ENCODE assay signal across 1 cellular context in the genomic region with DNA sequence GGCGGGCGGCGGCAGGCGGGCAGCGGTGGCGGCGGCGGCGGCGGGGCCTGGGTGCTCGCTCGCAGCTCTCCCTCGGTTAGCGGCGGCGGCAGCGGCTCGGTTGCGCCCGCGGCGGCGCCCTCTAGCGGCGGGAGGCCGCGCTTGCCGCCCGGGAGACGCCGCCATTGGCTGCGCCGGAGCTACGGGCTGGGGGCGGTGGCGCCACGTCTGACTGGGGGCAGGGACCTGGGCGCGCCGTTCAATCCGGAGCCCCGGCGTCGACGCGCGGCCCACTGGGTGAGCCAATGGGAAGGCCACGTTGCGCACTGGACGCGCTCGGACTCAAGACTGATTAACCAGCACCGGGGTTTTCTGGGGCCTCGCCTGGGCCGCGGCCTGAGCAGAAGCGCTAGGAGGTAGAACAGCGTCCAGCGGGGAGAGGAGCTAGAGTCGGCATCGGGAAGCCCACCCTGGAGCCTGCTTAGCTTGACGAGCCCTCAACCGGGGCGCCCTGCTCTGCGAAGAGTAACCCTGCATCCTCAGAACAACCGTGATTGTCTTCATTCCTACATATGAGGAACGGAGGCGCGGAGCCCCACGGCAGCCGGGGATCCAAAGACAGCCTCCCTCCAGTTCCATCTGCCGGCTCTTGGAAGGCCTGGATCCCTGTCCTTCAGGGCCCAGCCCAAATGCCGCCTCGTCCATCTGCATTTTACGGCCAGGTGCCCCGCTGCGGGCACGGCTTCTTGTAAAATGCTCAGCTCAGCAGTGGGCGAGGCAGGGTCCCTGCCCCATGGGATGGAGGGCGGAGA.
TF ChIP-seq lines count a peak whose summit lies in the region.

A gene with protein sequence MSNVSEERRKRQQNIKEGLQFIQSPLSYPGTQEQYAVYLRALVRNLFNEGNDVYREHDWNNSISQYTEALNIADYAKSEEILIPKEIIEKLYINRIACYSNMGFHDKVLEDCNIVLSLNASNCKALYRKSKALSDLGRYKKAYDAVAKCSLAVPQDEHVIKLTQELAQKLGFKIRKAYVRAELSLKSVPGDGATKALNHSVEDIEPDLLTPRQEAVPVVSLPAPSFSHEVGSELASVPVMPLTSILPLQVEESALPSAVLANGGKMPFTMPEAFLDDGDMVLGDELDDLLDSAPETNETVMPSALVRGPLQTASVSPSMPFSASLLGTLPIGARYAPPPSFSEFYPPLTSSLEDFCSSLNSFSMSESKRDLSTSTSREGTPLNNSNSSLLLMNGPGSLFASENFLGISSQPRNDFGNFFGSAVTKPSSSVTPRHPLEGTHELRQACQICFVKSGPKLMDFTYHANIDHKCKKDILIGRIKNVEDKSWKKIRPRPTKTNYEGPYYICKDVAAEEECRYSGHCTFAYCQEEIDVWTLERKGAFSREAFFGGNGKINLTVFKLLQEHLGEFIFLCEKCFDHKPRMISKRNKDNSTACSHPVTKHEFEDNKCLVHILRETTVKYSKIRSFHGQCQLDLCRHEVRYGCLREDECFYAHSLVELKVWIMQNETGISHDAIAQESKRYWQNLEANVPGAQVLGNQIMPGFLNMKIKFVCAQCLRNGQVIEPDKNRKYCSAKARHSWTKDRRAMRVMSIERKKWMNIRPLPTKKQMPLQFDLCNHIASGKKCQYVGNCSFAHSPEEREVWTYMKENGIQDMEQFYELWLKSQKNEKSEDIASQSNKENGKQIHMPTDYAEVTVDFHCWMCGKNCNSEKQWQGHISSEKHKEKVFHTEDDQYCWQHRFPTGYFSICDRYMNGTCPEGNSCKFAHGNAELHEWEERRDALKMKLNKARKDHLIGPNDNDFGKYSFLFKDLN (minus strand): TSS at position 93 of the 791 bp plus-strand sequence. CDS start 14,904 bp downstream, outside the sequence.

TF ChIP-seq in GM23338, 12 proteins besides CTCF, POLR2A, EP300 and RAD21 (continued from another document):
- TF ChIP-seq, protein P1, sequence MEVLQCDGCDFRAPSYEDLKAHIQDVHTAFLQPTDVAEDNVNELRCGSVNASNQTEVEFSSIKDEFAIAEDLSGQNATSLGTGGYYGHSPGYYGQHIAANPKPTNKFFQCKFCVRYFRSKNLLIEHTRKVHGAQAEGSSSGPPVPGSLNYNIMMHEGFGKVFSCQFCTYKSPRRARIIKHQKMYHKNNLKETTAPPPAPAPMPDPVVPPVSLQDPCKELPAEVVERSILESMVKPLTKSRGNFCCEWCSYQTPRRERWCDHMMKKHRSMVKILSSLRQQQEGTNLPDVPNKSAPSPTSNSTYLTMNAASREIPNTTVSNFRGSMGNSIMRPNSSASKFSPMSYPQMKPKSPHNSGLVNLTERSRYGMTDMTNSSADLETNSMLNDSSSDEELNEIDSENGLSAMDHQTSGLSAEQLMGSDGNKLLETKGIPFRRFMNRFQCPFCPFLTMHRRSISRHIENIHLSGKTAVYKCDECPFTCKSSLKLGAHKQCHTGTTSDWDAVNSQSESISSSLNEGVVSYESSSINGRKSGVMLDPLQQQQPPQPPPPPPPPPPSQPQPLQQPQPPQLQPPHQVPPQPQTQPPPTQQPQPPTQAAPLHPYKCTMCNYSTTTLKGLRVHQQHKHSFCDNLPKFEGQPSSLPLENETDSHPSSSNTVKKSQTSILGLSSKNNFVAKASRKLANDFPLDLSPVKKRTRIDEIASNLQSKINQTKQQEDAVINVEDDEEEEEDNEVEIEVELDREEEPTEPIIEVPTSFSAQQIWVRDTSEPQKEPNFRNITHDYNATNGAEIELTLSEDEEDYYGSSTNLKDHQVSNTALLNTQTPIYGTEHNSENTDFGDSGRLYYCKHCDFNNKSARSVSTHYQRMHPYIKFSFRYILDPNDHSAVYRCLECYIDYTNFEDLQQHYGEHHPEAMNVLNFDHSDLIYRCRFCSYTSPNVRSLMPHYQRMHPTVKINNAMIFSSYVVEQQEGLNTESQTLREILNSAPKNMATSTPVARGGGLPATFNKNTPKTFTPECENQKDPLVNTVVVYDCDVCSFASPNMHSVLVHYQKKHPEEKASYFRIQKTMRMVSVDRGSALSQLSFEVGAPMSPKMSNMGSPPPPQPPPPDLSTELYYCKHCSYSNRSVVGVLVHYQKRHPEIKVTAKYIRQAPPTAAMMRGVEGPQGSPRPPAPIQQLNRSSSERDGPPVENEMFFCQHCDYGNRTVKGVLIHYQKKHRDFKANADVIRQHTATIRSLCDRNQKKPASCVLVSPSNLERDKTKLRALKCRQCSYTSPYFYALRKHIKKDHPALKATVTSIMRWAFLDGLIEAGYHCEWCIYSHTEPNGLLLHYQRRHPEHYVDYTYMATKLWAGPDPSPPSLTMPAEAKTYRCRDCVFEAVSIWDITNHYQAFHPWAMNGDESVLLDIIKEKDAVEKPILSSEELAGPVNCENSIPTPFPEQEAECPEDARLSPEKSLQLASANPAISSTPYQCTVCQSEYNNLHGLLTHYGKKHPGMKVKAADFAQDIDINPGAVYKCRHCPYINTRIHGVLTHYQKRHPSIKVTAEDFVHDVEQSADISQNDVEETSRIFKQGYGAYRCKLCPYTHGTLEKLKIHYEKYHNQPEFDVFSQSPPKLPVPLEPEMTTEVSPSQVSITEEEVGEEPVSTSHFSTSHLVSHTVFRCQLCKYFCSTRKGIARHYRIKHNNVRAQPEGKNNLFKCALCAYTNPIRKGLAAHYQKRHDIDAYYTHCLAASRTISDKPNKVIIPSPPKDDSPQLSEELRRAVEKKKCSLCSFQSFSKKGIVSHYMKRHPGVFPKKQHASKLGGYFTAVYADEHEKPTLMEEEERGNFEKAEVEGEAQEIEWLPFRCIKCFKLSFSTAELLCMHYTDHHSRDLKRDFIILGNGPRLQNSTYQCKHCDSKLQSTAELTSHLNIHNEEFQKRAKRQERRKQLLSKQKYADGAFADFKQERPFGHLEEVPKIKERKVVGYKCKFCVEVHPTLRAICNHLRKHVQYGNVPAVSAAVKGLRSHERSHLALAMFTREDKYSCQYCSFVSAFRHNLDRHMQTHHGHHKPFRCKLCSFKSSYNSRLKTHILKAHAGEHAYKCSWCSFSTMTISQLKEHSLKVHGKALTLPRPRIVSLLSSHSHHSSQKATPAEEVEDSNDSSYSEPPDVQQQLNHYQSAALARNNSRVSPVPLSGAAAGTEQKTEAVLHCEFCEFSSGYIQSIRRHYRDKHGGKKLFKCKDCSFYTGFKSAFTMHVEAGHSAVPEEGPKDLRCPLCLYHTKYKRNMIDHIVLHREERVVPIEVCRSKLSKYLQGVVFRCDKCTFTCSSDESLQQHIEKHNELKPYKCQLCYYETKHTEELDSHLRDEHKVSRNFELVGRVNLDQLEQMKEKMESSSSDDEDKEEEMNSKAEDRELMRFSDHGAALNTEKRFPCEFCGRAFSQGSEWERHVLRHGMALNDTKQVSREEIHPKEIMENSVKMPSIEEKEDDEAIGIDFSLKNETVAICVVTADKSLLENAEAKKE (CRISPR knock-in tag; IDR thresholded peaks at IDR 0.05), result no peak
- TF ChIP-seq POLR2AphosphoS5 (IDR thresholded peaks at IDR 0.05; ENCODE audit: low read depth), result peak; percentile 89
- peak; percentile 87 for TF ChIP-seq CREB1 (CRISPR knock-in tag; IDR thresholded peaks at IDR 0.05; ENCODE audit: low read depth)
